21 cellular contexts compared by ENCODE assay signal in genomic region chr1:12715896-12716437, GRCh38. TPM values are rescaled to one million over a fixed set of nuclear protein-coding genes. Genes with fewer than 3 reads are reported as not detected.
DNase-seq lines count a peak whose midpoint lies in the region; ATAC-seq and TF ChIP-seq lines count a peak whose summit lies in the region.
"Had no signal": no experiment of that assay in that cellular context is flagged by ENCODE, and none has a peak within 500 bp of the region (broad histone marks: within the 10 kb centered on the region; RNA-seq: fewer than 3 reads in every experiment).

A gene with protein sequence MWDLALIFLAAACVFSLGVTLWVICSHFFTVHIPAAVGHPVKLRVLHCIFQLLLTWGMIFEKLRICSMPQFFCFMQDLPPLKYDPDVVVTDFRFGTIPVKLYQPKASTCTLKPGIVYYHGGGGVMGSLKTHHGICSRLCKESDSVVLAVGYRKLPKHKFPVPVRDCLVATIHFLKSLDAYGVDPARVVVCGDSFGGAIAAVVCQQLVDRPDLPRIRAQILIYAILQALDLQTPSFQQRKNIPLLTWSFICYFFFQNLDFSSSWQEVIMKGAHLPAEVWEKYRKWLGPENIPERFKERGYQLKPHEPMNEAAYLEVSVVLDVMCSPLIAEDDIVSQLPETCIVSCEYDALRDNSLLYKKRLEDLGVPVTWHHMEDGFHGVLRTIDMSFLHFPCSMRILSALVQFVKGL (plus strand): TSS chr1:12716110. CDS start chr1:12716177, 67 bp downstream.

- H3K79me2 ChIP-seq in GM23338 (replicated peaks; ENCODE audit: insufficient read depth) = no peaks in the 10 kb centered on the region

- H3K27ac ChIP-seq in GM23338 (ENCODE audit: low read depth) (peak within 1 kb of the TSS; percentile 99), iPS-20b (ENCODE audit: low read length) (peak within 1 kb of the TSS; percentile 12)
- H3K27ac ChIP-seq: GM23248, SJCRH30 had no signal

- peak within 1 kb of the TSS; percentile 45; the same call in 1 of the 2 replicates for H3K27ac Mint-ChIP-seq in GM23338
- peak within 1 kb of the TSS; percentile 91 for H3K27ac Mint-ChIP-seq in WTC11
- H3K27ac Mint-ChIP-seq: HFFc6, IgD-negative memory B cell had no signal

- CTCF ChIA-PET in WTC11 (lab: Charles Lee) = interaction anchor here (1.7 kb wide), 1 partner anchor 14 kb away, joined by 4 read pairs; no protein-coding TSS in a partner anchor

- H3K36me3 Mint-ChIP-seq in GM23338 (ENCODE audit: low read depth) (no peaks in the 10 kb centered on the region), WTC11 (no peaks in the 10 kb centered on the region)
- H3K36me3 Mint-ChIP-seq: IgD-negative memory B cell had no signal

- DNase-seq in GM23338 (ENCODE audit: low spot score) (no peak), WTC11 (ENCODE audit: low spot score) (no peak), retina (peak; percentile 43), putamen (ENCODE audit: low spot score) (no peak), NCI-H748 (lab: John Stamatoyannopoulos, UW; ENCODE audit: unreplicated experiment) (no peak), cerebellum (ENCODE audit: low spot score) (no peak), NCI-H2171 (lab: John Stamatoyannopoulos, UW) (no peak)
- DNase-seq: C1 segment of cervical spinal cord, DND-41, GF-D8, GM23248, HFFc6, NCI-H187, NCI-H446, NCI-H69, OCI-M1, RPMI8226, SJCRH30 had no signal

- ATAC-seq in GM23338 (peak; percentile 21; the same call in 2 of the 3 replicates), WTC11 (no peak)

- peaks cover 6% of the 10 kb centered on the region for H3F3A ChIP-seq in GM23338 (replicated peaks; ENCODE audit: low read depth)

- H3K4me1 ChIP-seq in GM23338 (ENCODE audit: insufficient read depth) (peaks cover 78% of the 10 kb centered on the region), iPS-20b (ENCODE audit: insufficient read depth, low read length) (peaks cover 52% of the 10 kb centered on the region)
- H3K4me1 ChIP-seq: SJCRH30 had no signal

- peaks cover 66% of the 10 kb centered on the region for H3K4me1 Mint-ChIP-seq in GM23338
- peaks cover 90% of the 10 kb centered on the region for H3K4me1 Mint-ChIP-seq in WTC11
- H3K4me1 Mint-ChIP-seq: IgD-negative memory B cell had no signal

- no peak within 1 kb of the TSS for H3K9ac ChIP-seq in iPS-20b (ENCODE audit: low read depth, low read length)
- H3K9ac ChIP-seq: GM23248 had no signal

- no peaks in the 10 kb centered on the region for H4K20me1 ChIP-seq in GM23338 (replicated peaks; ENCODE audit: insufficient read depth)

- H3K36me3 ChIP-seq in GM23338 (ENCODE audit: insufficient read depth) (no peaks in the 10 kb centered on the region), iPS-20b (ENCODE audit: insufficient read depth, low read depth, low read length) (no peaks in the 10 kb centered on the region)
- H3K36me3 ChIP-seq: SJCRH30 had no signal

- peaks cover 4% of the 10 kb centered on the region for H3K9me2 ChIP-seq in GM23338 (ENCODE audit: insufficient read depth)

- H2AFZ ChIP-seq in GM23338 = peak within 1 kb of the TSS; percentile 14; the same call in 1 of the 2 replicates
- H2AFZ ChIP-seq: GM23248 had no signal

- no peak within 1 kb of the TSS; the same call in 2 of the 3 replicates for H3K4me3 Mint-ChIP-seq in GM23338
- peak within 1 kb of the TSS; percentile 30; the same call in 1 of the 2 replicates for H3K4me3 Mint-ChIP-seq in WTC11
- H3K4me3 Mint-ChIP-seq: HFFc6, IgD-negative memory B cell had no signal

- peak within 1 kb of the TSS; percentile 25 for H3K4me3 ChIP-seq in GM23338
- H3K4me3 ChIP-seq in iPS-20b (ENCODE audit: low read length) = no peak within 1 kb of the TSS
- H3K4me3 ChIP-seq: GM23248, SJCRH30 had no signal

- H3K27me3 ChIP-seq in GM23338 (ENCODE audit: insufficient read depth) (no peaks in the 10 kb centered on the region), iPS-20b (ENCODE audit: insufficient read depth, low read length) (no peaks in the 10 kb centered on the region)

- peak within 1 kb of the TSS; percentile 67 for H3K4me2 ChIP-seq in GM23338

- no peaks in the 10 kb centered on the region for H3K9me3 ChIP-seq in iPS-20b (ENCODE audit: insufficient read depth, low read depth, low read length)
- H3K9me3 ChIP-seq: SJCRH30 had no signal

- POLR2A ChIA-PET in WTC11 (lab: Charles Lee) = no interaction called here

- peaks cover 9% of the 10 kb centered on the region for H3K27me3 Mint-ChIP-seq in GM23338 (ENCODE audit: insufficient read depth, low read depth, poor library complexity)
- H3K27me3 Mint-ChIP-seq in WTC11 (ENCODE audit: low read depth) = no peaks in the 10 kb centered on the region

- TF ChIP-seq CTCF in GM23338 (conservative IDR thresholded peaks at IDR 0.05; ENCODE audit: low read depth in 2 of 2) (no peak), WTC11 (IDR thresholded peaks at IDR 0.05) (no peak)

- H3K9me3 Mint-ChIP-seq in GM23338 = no peaks in the 10 kb centered on the region
- no peaks in the 10 kb centered on the region for H3K9me3 Mint-ChIP-seq in WTC11
- H3K9me3 Mint-ChIP-seq: IgD-negative memory B cell had no signal

TF ChIP-seq in GM23338, 12 proteins besides CTCF, POLR2A, EP300 and RAD21 (continues in another document):
- TF ChIP-seq ZNF114 (CRISPR knock-in tag; IDR thresholded peaks at IDR 0.05) = no peak
- TF ChIP-seq, protein P1, sequence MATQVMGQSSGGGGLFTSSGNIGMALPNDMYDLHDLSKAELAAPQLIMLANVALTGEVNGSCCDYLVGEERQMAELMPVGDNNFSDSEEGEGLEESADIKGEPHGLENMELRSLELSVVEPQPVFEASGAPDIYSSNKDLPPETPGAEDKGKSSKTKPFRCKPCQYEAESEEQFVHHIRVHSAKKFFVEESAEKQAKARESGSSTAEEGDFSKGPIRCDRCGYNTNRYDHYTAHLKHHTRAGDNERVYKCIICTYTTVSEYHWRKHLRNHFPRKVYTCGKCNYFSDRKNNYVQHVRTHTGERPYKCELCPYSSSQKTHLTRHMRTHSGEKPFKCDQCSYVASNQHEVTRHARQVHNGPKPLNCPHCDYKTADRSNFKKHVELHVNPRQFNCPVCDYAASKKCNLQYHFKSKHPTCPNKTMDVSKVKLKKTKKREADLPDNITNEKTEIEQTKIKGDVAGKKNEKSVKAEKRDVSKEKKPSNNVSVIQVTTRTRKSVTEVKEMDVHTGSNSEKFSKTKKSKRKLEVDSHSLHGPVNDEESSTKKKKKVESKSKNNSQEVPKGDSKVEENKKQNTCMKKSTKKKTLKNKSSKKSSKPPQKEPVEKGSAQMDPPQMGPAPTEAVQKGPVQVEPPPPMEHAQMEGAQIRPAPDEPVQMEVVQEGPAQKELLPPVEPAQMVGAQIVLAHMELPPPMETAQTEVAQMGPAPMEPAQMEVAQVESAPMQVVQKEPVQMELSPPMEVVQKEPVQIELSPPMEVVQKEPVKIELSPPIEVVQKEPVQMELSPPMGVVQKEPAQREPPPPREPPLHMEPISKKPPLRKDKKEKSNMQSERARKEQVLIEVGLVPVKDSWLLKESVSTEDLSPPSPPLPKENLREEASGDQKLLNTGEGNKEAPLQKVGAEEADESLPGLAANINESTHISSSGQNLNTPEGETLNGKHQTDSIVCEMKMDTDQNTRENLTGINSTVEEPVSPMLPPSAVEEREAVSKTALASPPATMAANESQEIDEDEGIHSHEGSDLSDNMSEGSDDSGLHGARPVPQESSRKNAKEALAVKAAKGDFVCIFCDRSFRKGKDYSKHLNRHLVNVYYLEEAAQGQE (IDR thresholded peaks at IDR 0.05; ENCODE audit: unreplicated experiment) = no peak
- TF ChIP-seq CREB1 (CRISPR knock-in tag; IDR thresholded peaks at IDR 0.05; ENCODE audit: low read depth) = no peak

TF ChIP-seq in WTC11, 78 proteins besides CTCF, POLR2A, EP300 and RAD21:
- TF ChIP-seq HMGA2 (CRISPR knock-in tag; IDR thresholded peaks at IDR 0.05) = no peak
- TF ChIP-seq ZNF121 (CRISPR knock-in tag; IDR thresholded peaks at IDR 0.05) = peak; percentile 50; the same call in 1 of the 2 replicates

RNA-seq across cellular contexts. Expression of the gene that starts here (rescaled TPM):
- total RNA-seq in GM23338 (2014; rRNA removed; shearing (Covaris generic)) = 1.5 and 2.1 TPM in 2 replicates
- 0.30 and 0.47 TPM in 2 replicates for polyA plus RNA-seq in GM23338 (2016; fragmentation: Nextera tagmentation; extraction: Ambion mirVana)
- 0.77 to 0.94 TPM (median 0.78 TPM) in 3 replicates for total RNA-seq in WTC11 (2021)
- total RNA-seq in cerebellum = not detected
- total RNA-seq: A673, GM23248, HFFc6, SJCRH30 had no signal
- polyA plus RNA-seq: GM23248, IgD-negative memory B cell had no signal
